Comparison of ENCODE assay signal across 20 cellular contexts in the genomic region with DNA sequence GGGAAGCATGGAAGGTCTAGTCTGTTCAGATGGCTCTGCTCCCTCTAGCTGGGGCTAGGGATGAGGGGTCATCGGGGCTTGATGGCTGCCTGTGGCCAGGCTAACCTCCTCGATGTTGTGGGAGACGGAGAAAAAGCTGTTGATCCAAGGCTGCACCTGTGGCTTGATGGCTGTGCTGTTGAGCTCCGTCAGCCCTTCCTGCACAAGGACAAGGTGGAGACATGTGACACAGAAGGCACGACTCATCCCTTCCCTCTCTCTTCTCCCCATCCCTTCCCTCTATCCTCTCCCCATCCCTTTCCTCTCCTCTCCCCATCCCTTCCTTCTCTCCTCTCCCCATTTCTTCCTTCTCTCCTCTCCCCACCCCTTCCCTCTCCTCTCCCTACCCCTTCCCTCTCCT. TPM values are rescaled to one million over a fixed set of nuclear protein-coding genes. Genes with fewer than 3 reads are reported as not detected.
DNase-seq lines count a peak whose midpoint lies in the region; FAIRE-seq lines count a peak whose summit lies in the region.
"Had no signal": no experiment of that assay in that cellular context is flagged by ENCODE, and none has a peak within 500 bp of the region (broad histone marks: within the 10 kb centered on the region; RNA-seq: fewer than 3 reads in every experiment).

No MANE protein-coding gene starts in this region.

- H3K27ac Mint-ChIP-seq in activated CD4-positive, alpha-beta memory T cell treated with anti-CD3 and anti-CD28 coated beads for 36 hours: no peak overlapping the region
- H3K27ac Mint-ChIP-seq: activated CD4-positive, alpha-beta T cell treated with anti-CD3 and anti-CD28 coated beads, Interleukin-2, amount 10 ng/mL, durations not matched to agents 7 days and 5 days had no signal

- H3K4me1 Mint-ChIP-seq in activated CD4-positive, alpha-beta memory T cell treated with anti-CD3 and anti-CD28 coated beads for 36 hours (ENCODE audit: low read depth): peaks cover 9% of the 10 kb centered on the region
- H3K4me1 Mint-ChIP-seq: central memory CD8-positive, alpha-beta T cell; IgD-negative memory B cell had no signal

- intact Hi-C loops in activated CD4-positive, alpha-beta memory T cell treated with anti-CD3 and anti-CD28 coated beads for 36 hours (cut with micrococcal nuclease): no loop called here

- no peaks in the 10 kb centered on the region for H3K27me3 Mint-ChIP-seq in activated CD4-positive, alpha-beta memory T cell treated with anti-CD3 and anti-CD28 coated beads for 36 hours
- H3K27me3 Mint-ChIP-seq: activated CD4-positive, alpha-beta T cell treated with anti-CD3 and anti-CD28 coated beads, Interleukin-2, amount 10 ng/mL, durations not matched to agents 7 days and 5 days; CD8-positive, alpha-beta memory T cell; central memory CD8-positive, alpha-beta T cell; IgD-negative memory B cell had no signal

- POLR2A ChIA-PET in activated CD4-positive, alpha-beta memory T cell treated with anti-CD3 and anti-CD28 coated beads for 36 hours (lab: Charles Lee): no interaction called here

- H3K36me3 Mint-ChIP-seq in activated CD4-positive, alpha-beta memory T cell treated with anti-CD3 and anti-CD28 coated beads for 36 hours: peaks cover 2% of the 10 kb centered on the region

- DNase-seq in 8988T (peak; percentile 44), ELR (ENCODE audit: low read depth) (peak; percentile 41), RCC 7860 (ENCODE audit: low spot score) (peak; percentile 18), epithelial cell of prostate (ENCODE audit: low read depth, low spot score) (no peak), NOMO-1 treated with DMSO at 0.1 percent for 48 hours (lab: John Stamatoyannopoulos, UW; ENCODE audit: unreplicated experiment) (no peak)
- DNase-seq in activated CD4-positive, alpha-beta T cell treated with anti-CD3 and anti-CD28 coated beads, Interleukin-2, amount 50 U/mL, for 1 hour: no peak
- no peak for DNase-seq in activated CD4-positive, alpha-beta T cell treated with anti-CD3 and anti-CD28 coated beads, Interleukin-2, amount 50 U/mL, for 48 hours
- no peak for DNase-seq in activated CD4-positive, alpha-beta memory T cell treated with anti-CD3 and anti-CD28 coated beads for 36 hours
- DNase-seq: activated CD4-positive, alpha-beta T cell treated with anti-CD3 and anti-CD28 coated beads, Interleukin-2, amount 10 ng/mL, durations not matched to agents 7 days and 5 days; CD8-positive, alpha-beta memory T cell; effector CD8-positive, alpha-beta T cell; islet precursor cell; midbrain; NCI-H1048; OCI-M1; retina had no signal

- CTCF ChIA-PET in activated CD4-positive, alpha-beta memory T cell treated with anti-CD3 and anti-CD28 coated beads for 36 hours (lab: Charles Lee): interaction anchor here (1.3 kb wide), 1 partner anchor 14 kb away, joined by 4 read pairs; no protein-coding TSS in a partner anchor

- H3K4me3 Mint-ChIP-seq in activated CD4-positive, alpha-beta memory T cell treated with anti-CD3 and anti-CD28 coated beads for 36 hours: no peak overlapping the region
- H3K4me3 Mint-ChIP-seq: activated CD4-positive, alpha-beta T cell treated with anti-CD3 and anti-CD28 coated beads, Interleukin-2, amount 10 ng/mL, durations not matched to agents 7 days and 5 days; CD8-positive, alpha-beta memory T cell; central memory CD8-positive, alpha-beta T cell had no signal

- H3K27ac ChIP-seq in epithelial cell of prostate: peak overlapping the region; percentile 18

- H3K9me3 Mint-ChIP-seq in activated CD4-positive, alpha-beta memory T cell treated with anti-CD3 and anti-CD28 coated beads for 36 hours: no peaks in the 10 kb centered on the region
- H3K9me3 Mint-ChIP-seq: activated CD4-positive, alpha-beta T cell treated with anti-CD3 and anti-CD28 coated beads, Interleukin-2, amount 10 ng/mL, durations not matched to agents 7 days and 5 days; CD8-positive, alpha-beta memory T cell; central memory CD8-positive, alpha-beta T cell; IgD-negative memory B cell had no signal

- no peak for FAIRE-seq in RCC 7860 (lab: Jason Lieb, UNC)
- FAIRE-seq: GM12891, TTC549 had no signal

RNA-seq across cellular contexts. Expression of a gene that starts 28.2 kb away (rescaled TPM):
- total RNA-seq in activated CD4-positive, alpha-beta memory T cell treated with anti-CD3 and anti-CD28 coated beads for 36 hours: 10 to 100 TPM; 13.1 to 14.0 TPM

RNA-seq across cellular contexts. Expression of a gene that starts 40.7 kb away (rescaled TPM):
- total RNA-seq in activated CD4-positive, alpha-beta memory T cell treated with anti-CD3 and anti-CD28 coated beads for 36 hours: 10 to 100 TPM; 35.9 to 40.2 TPM

RNA-seq across cellular contexts. Expression of a gene that starts 41.0 kb away (rescaled TPM):
- total RNA-seq in activated CD4-positive, alpha-beta memory T cell treated with anti-CD3 and anti-CD28 coated beads for 36 hours: 100 to 1,000 TPM; 450 to 453 TPM

RNA-seq across cellular contexts. Expression of a gene that starts 43.7 kb away (rescaled TPM):
- total RNA-seq in activated CD4-positive, alpha-beta memory T cell treated with anti-CD3 and anti-CD28 coated beads for 36 hours: 10 to 100 TPM; 16.7 to 17.3 TPM

Comparison
In these comparisons a context has a peak if more than half of its experiments do, and no peak if none do; other contexts are left out.
1. DNase-seq: peak in 8988T (single experiment), ELR (single experiment) and RCC 7860 (single experiment); none in epithelial cell of prostate (single experiment), NOMO-1 treated with DMSO at 0.1 percent for 48 hours (single experiment), activated CD4-positive, alpha-beta T cell treated with anti-CD3 and anti-CD28 coated beads, Interleukin-2, amount 50 U/mL, for 1 hour (single experiment), activated CD4-positive, alpha-beta T cell treated with anti-CD3 and anti-CD28 coated beads, Interleukin-2, amount 50 U/mL, for 48 hours (0 of 2) and activated CD4-positive, alpha-beta memory T cell treated with anti-CD3 and anti-CD28 coated beads for 36 hours (single experiment).